In genomic region chr6:36755435-36756348, GRCh38 we compare ENCODE assay signal across 8 cellular contexts.
DNase-seq lines count a peak whose midpoint lies in the region; ATAC-seq and TF ChIP-seq lines count a peak whose summit lies in the region.

No MANE protein-coding gene starts in this region.

- H3K9me3 Mint-ChIP-seq in dendritic cell treated with granulocyte-macrophage colony-stimulating factor and Interleukin-4, amounts not matched to agents 40 ng/mL and 50 ng/mL, for 4 days: no peaks in the 10 kb centered on the region

- peaks cover 77% of the 10 kb centered on the region for H3K4me1 Mint-ChIP-seq in dendritic cell treated with granulocyte-macrophage colony-stimulating factor and Interleukin-4, amounts not matched to agents 40 ng/mL and 50 ng/mL, for 4 days (ENCODE audit: low read depth)

- H3K27ac Mint-ChIP-seq in dendritic cell treated with granulocyte-macrophage colony-stimulating factor and Interleukin-4, amounts not matched to agents 40 ng/mL and 50 ng/mL, for 4 days: peak overlapping the region; percentile 77

- no peak for TF ChIP-seq CTCF in GM12865 (IDR thresholded peaks at IDR 0.05; ENCODE audit: insufficient read depth, low read depth, low read length, missing control alignments)

- peak; percentile 53 for ATAC-seq in HG03432 (IDR thresholded peaks at IDR 0.05; ENCODE audit: unreplicated experiment)
- peak; percentile 91 to 92 for ATAC-seq in activated CD4-positive, CD25-positive, alpha-beta regulatory T cell treated with anti-CD3 and anti-CD28 coated beads, Interleukin-2, amount 50 U/mL, for 24 hours

- DNase-seq in GM12865 (ENCODE audit: low read depth) (peak; percentile 92), posterior cingulate gyrus (no peak), NCI-H446 treated with DMSO at 0.1 percent for 48 hours (lab: John Stamatoyannopoulos, UW) (no peak), NCI-H1105 treated with DMSO at 0.1 percent for 48 hours (lab: John Stamatoyannopoulos, UW) (no peak)
- peak; percentile 47 for DNase-seq in stimulated activated CD8-positive, alpha-beta memory T cell treated with anti-CD3 and anti-CD28 coated beads, Interleukin-12 subunit alpha, Interleukin-12 subunit beta, amount 100 ng/mL, for 24 hours (ENCODE audit: extremely low read depth)

- H3K4me3 Mint-ChIP-seq in dendritic cell treated with granulocyte-macrophage colony-stimulating factor and Interleukin-4, amounts not matched to agents 40 ng/mL and 50 ng/mL, for 4 days: no peak overlapping the region

- peaks cover 9% of the 10 kb centered on the region for H3K27me3 Mint-ChIP-seq in dendritic cell treated with granulocyte-macrophage colony-stimulating factor and Interleukin-4, amounts not matched to agents 40 ng/mL and 50 ng/mL, for 4 days

- no peaks in the 10 kb centered on the region for H3K36me3 Mint-ChIP-seq in dendritic cell treated with granulocyte-macrophage colony-stimulating factor and Interleukin-4, amounts not matched to agents 40 ng/mL and 50 ng/mL, for 4 days (ENCODE audit: low read depth)

- peak overlapping the region; percentile 75 for H3K4me3 ChIP-seq in GM12865 (ENCODE audit: low read depth, low read length)

- intact Hi-C loops in dendritic cell treated with granulocyte-macrophage colony-stimulating factor and Interleukin-4, amounts not matched to agents 40 ng/mL and 50 ng/mL, for 4 days (cut with micrococcal nuclease): loop anchor here (2.0 to 5.0 kb wide), 2 partner anchors 29 to 68 kb away; no protein-coding TSS in a partner anchor
- intact Hi-C loops in posterior cingulate gyrus (cut with DNase I): loop anchor here (5.0 kb wide), 1 partner anchor 68 kb away; no protein-coding TSS in a partner anchor

Comparison
In these comparisons a context has a peak if more than half of its experiments do, and no peak if none do; other contexts are left out.
1. DNase-seq: peak in GM12865 (single experiment) and stimulated activated CD8-positive, alpha-beta memory T cell treated with anti-CD3 and anti-CD28 coated beads, Interleukin-12 subunit alpha, Interleukin-12 subunit beta, amount 100 ng/mL, for 24 hours (single experiment); none in posterior cingulate gyrus (0 of 10), NCI-H446 treated with DMSO at 0.1 percent for 48 hours (single experiment) and NCI-H1105 treated with DMSO at 0.1 percent for 48 hours (single experiment).